ENCODE assay signal across 9 cellular contexts in genomic region chr22:37431811-37432707, GRCh38. TPM values are rescaled to one million over a fixed set of nuclear protein-coding genes. Genes with fewer than 3 reads are reported as not detected.
A peak's percentile ranks its signal among the peaks of the same experiment; 100 is the strongest.
DNase-seq lines count a peak whose midpoint lies in the region; ATAC-seq and TF ChIP-seq lines count a peak whose summit lies in the region.
"Had no signal": no experiment of that assay in that cellular context is flagged by ENCODE, and none has a peak within 500 bp of the region (broad histone marks: within the 10 kb centered on the region; RNA-seq: fewer than 3 reads in every experiment).

No MANE protein-coding gene starts in this region.

- H3K27ac Mint-ChIP-seq in activated CD4-positive, alpha-beta memory T cell treated with anti-CD3 and anti-CD28 coated beads for 36 hours, result peak overlapping the region; percentile 60

- peaks cover 4% of the 10 kb centered on the region for H3K36me3 Mint-ChIP-seq in activated CD4-positive, alpha-beta memory T cell treated with anti-CD3 and anti-CD28 coated beads for 36 hours

- intact Hi-C loops in activated CD4-positive, alpha-beta memory T cell treated with anti-CD3 and anti-CD28 coated beads for 36 hours (cut with micrococcal nuclease), result loop anchor here (1.0 kb wide), 1 partner anchor 12 kb away; no protein-coding TSS in a partner anchor

- H3K36me3 ChIP-seq in BE2C, result no peaks in the 10 kb centered on the region

- peaks cover 37% of the 10 kb centered on the region for H3K27me3 Mint-ChIP-seq in activated CD4-positive, alpha-beta memory T cell treated with anti-CD3 and anti-CD28 coated beads for 36 hours

- POLR2A ChIA-PET in activated CD4-positive, alpha-beta memory T cell treated with anti-CD3 and anti-CD28 coated beads for 36 hours (lab: Charles Lee), result interaction anchor here (1.0 kb wide), 1 partner anchor 15 kb away, joined by 3 read pairs; no protein-coding TSS in a partner anchor

- no peak overlapping the region for H3K4me3 ChIP-seq in BE2C (ENCODE audit: low read depth, low read length)

- peaks cover 27% of the 10 kb centered on the region for H3K4me1 Mint-ChIP-seq in activated CD4-positive, alpha-beta memory T cell treated with anti-CD3 and anti-CD28 coated beads for 36 hours (ENCODE audit: low read depth)

- H3K4me3 Mint-ChIP-seq in activated CD4-positive, alpha-beta memory T cell treated with anti-CD3 and anti-CD28 coated beads for 36 hours, result no peak overlapping the region

- CTCF ChIA-PET in activated CD4-positive, alpha-beta memory T cell treated with anti-CD3 and anti-CD28 coated beads for 36 hours (lab: Charles Lee), result interaction anchor here (0.7 to 7.3 kb wide), 12 partner anchors 16 to 491 kb away, joined by 3 to 68 read pairs (median 4); partner anchors contain the start of gene GGA1

- ATAC-seq in HG03108 (IDR thresholded peaks at IDR 0.05; ENCODE audit: unreplicated experiment), result no peak

- DNase-seq in AG08395 (ENCODE audit: low spot score) (peak; percentile 94), HK-2 (ENCODE audit: unreplicated experiment) (peak; percentile 88), hepatic stellate cell (ENCODE audit: low spot score) (peak; percentile 94), BE2C (no peak), COR-L47 (lab: John Stamatoyannopoulos, UW) (no peak), OCI-M2 (lab: John Stamatoyannopoulos, UW; ENCODE audit: unreplicated experiment) (no peak)
- peak; percentile 79 for DNase-seq in activated CD4-positive, alpha-beta memory T cell treated with anti-CD3 and anti-CD28 coated beads for 36 hours
- DNase-seq: effector CD4-positive, alpha-beta T cell had no signal

- peaks cover 4% of the 10 kb centered on the region for H3K9me3 Mint-ChIP-seq in activated CD4-positive, alpha-beta memory T cell treated with anti-CD3 and anti-CD28 coated beads for 36 hours

- H3K4me1 ChIP-seq in BE2C, result no peaks in the 10 kb centered on the region

- H3K27me3 ChIP-seq in BE2C, result peaks cover 24% of the 10 kb centered on the region

- no peak for TF ChIP-seq CTCF in BE2C (IDR thresholded peaks at IDR 0.05; ENCODE audit: low read depth, low read length)

- no peaks in the 10 kb centered on the region for H3K9me3 ChIP-seq in BE2C

RNA-seq across cellular contexts. Expression of gene ELFN2, which starts 4.8 kb away (rescaled TPM):
- total RNA-seq in activated CD4-positive, alpha-beta memory T cell treated with anti-CD3 and anti-CD28 coated beads for 36 hours, result under 1 TPM; 0.39 to 0.57 TPM
- polyA plus RNA-seq in BE2C (2012; ENCODE audit: insufficient read depth, insufficient read length, low read depth), result 0.31 TPM

RNA-seq across cellular contexts. Expression of gene MFNG, which starts 54.1 kb away (rescaled TPM):
- total RNA-seq in activated CD4-positive, alpha-beta memory T cell treated with anti-CD3 and anti-CD28 coated beads for 36 hours, result 100 to 1,000 TPM; 101 to 106 TPM
- 2.3 TPM for polyA plus RNA-seq in BE2C (2012; ENCODE audit: insufficient read depth, insufficient read length, low read depth)

Comparison
In these comparisons a context has a peak if more than half of its experiments do, and no peak if none do; other contexts are left out.
1. DNase-seq: peak in AG08395 (single experiment), HK-2 (single experiment), activated CD4-positive, alpha-beta memory T cell treated with anti-CD3 and anti-CD28 coated beads for 36 hours (single experiment) and hepatic stellate cell (single experiment); none in BE2C (single experiment), COR-L47 (single experiment) and OCI-M2 (single experiment).